27 cellular contexts compared by ENCODE assay signal in the genomic region with DNA sequence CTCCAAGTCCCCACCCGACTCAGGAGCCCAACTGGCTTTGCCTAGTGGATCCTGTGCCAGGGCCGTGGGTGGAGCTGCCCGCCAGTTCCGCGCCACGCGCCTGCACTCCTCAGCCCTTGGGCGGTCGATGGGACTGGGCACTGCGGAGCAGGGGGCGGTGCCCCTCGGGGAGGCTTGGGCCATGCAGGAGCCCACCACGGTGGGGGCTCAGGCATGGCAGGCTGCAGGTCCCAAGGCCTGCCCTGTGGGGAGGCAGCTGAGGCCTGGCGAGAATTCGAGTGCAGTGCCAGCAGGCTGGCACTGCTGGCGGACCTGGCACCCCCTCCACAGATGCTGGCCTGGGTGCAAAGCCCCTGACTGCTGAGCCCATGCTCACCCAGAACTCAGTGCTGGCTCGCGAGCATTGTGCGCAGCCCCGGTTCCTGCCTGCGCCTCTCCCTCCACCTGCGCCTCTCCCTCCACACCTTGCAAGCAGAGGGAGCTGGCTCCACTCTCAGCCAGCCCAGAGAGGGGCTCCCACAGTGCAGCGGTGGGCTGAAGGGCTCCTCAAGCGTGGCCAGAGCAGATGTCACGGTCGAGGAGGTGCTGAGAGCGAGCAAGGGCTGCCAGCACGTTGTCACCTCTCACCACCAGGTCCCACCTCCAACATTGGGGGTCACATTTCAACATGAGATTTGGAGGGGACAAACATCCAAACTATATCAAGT.
"Had no signal": no experiment of that assay in that cellular context is flagged by ENCODE, and none has a peak within 500 bp of the region (broad histone marks: within the 10 kb centered on the region; RNA-seq: fewer than 3 reads in every experiment).

No MANE protein-coding gene starts in this region.

- ATAC-seq: activated naive CD4-positive, alpha-beta T cell treated with anti-CD3 and anti-CD28 coated beads, Interleukin-2, amount 50 U/mL, for 72 hours; activated T-cell treated with anti-CD3 and anti-CD28 coated beads, Interleukin-2, amount 50 U/mL, for 72 hours; effector memory CD8-positive, alpha-beta T cell; gastroesophageal sphincter had no signal

- H3K27ac ChIP-seq: brain microvascular endothelial cell, coronary artery, epithelial cell of prostate, esophagus squamous epithelium, gastroesophageal sphincter had no signal

- H3K27me3 Mint-ChIP-seq: activated CD4-positive, alpha-beta memory T cell treated with anti-CD3 and anti-CD28 coated beads, Interleukin-2, amount 10 ng/mL, durations not matched to agents 7 days and 5 days; activated CD4-positive, alpha-beta T cell treated with anti-CD3 and anti-CD28 coated beads, Interleukin-2, amount 10 ng/mL, durations not matched to agents 7 days and 5 days; activated naive CD4-positive, alpha-beta T cell treated with anti-CD3 and anti-CD28 coated beads, Interleukin-2, amount 10 ng/mL, durations not matched to agents 7 days and 5 days; activated naive CD8-positive, alpha-beta T cell treated with anti-CD3 and anti-CD28 coated beads, Interleukin-2, amount 10 ng/mL, durations not matched to agents 7 days and 5 days; activated T-cell treated with anti-CD3 and anti-CD28 coated beads, Interleukin-2, amount 50 U/mL, for 24 hours; central memory CD8-positive, alpha-beta T cell; dendritic cell treated with granulocyte-macrophage colony-stimulating factor and Interleukin-4, amounts not matched to agents 40 ng/mL and 50 ng/mL, for 4 days; effector memory CD8-positive, alpha-beta T cell had no signal

- H3K36me3 ChIP-seq: brain microvascular endothelial cell had no signal

- H3K27me3 ChIP-seq: brain microvascular endothelial cell, esophagus squamous epithelium, gastroesophageal sphincter had no signal

- DNase-seq: activated CD4-positive, alpha-beta memory T cell treated with anti-CD3 and anti-CD28 coated beads, Interleukin-2, amount 10 ng/mL, durations not matched to agents 7 days and 5 days; activated CD4-positive, alpha-beta T cell treated with anti-CD3 and anti-CD28 coated beads for 1 hour; activated CD4-positive, alpha-beta T cell treated with anti-CD3 and anti-CD28 coated beads for 4 hours; activated CD4-positive, alpha-beta T cell treated with anti-CD3 and anti-CD28 coated beads, Interleukin-2, amount 10 ng/mL, durations not matched to agents 7 days and 5 days; activated CD4-positive, alpha-beta T cell treated with anti-CD3 and anti-CD28 coated beads, Interleukin-2, amount 50 U/mL, for 4 hours; activated CD8-positive, alpha-beta memory T cell treated with anti-CD3 and anti-CD28 coated beads, Interleukin-2, amount 50 U/mL, for 48 hours; activated gamma-delta T cell; activated naive CD4-positive, alpha-beta T cell; activated naive CD4-positive, alpha-beta T cell treated with anti-CD3 and anti-CD28 coated beads, Interleukin-2, amount 10 ng/mL, durations not matched to agents 7 days and 5 days; activated naive CD8-positive, alpha-beta T cell treated with anti-CD3 and anti-CD28 coated beads, Interleukin-2, amount 10 ng/mL, durations not matched to agents 7 days and 5 days; activated T-cell treated with anti-CD3 and anti-CD28 coated beads for 4 hours; activated T-cell treated with anti-CD3 and anti-CD28 coated beads, Interleukin-2, amount 50 U/mL, for 24 hours; activated T-cell treated with anti-CD3 and anti-CD28 coated beads, Interleukin-2, amount 50 U/mL, for 72 hours; amniotic stem cell; anterior cingulate cortex; brain microvascular endothelial cell; effector CD4-positive, alpha-beta T cell; effector memory CD8-positive, alpha-beta T cell; esophagus squamous epithelium; foreskin melanocyte; T-helper 2 cell had no signal

- H3K9me3 Mint-ChIP-seq: activated CD4-positive, alpha-beta memory T cell treated with anti-CD3 and anti-CD28 coated beads, Interleukin-2, amount 10 ng/mL, durations not matched to agents 7 days and 5 days; activated naive CD4-positive, alpha-beta T cell treated with anti-CD3 and anti-CD28 coated beads, Interleukin-2, amount 10 ng/mL, durations not matched to agents 7 days and 5 days; activated T-cell treated with anti-CD3 and anti-CD28 coated beads, Interleukin-2, amount 50 U/mL, for 72 hours; central memory CD8-positive, alpha-beta T cell; effector memory CD8-positive, alpha-beta T cell had no signal

- H3K4me1 Mint-ChIP-seq: activated CD4-positive, alpha-beta T cell treated with anti-CD3 and anti-CD28 coated beads, Interleukin-2, amount 10 ng/mL, durations not matched to agents 7 days and 5 days; activated naive CD4-positive, alpha-beta T cell treated with anti-CD3 and anti-CD28 coated beads, Interleukin-2, amount 10 ng/mL, durations not matched to agents 7 days and 5 days; central memory CD8-positive, alpha-beta T cell had no signal

- H3K9me3 ChIP-seq: esophagus squamous epithelium had no signal

- H3K4me1 ChIP-seq: esophagus squamous epithelium, gastroesophageal sphincter had no signal

- H3K4me3 Mint-ChIP-seq: activated CD4-positive, alpha-beta memory T cell treated with anti-CD3 and anti-CD28 coated beads, Interleukin-2, amount 10 ng/mL, durations not matched to agents 7 days and 5 days; activated CD4-positive, alpha-beta T cell treated with anti-CD3 and anti-CD28 coated beads, Interleukin-2, amount 10 ng/mL, durations not matched to agents 7 days and 5 days; activated naive CD4-positive, alpha-beta T cell treated with anti-CD3 and anti-CD28 coated beads, Interleukin-2, amount 10 ng/mL, durations not matched to agents 7 days and 5 days; activated naive CD8-positive, alpha-beta T cell treated with anti-CD3 and anti-CD28 coated beads, Interleukin-2, amount 10 ng/mL, durations not matched to agents 7 days and 5 days; activated T-cell treated with anti-CD3 and anti-CD28 coated beads, Interleukin-2, amount 50 U/mL, for 24 hours; activated T-cell treated with anti-CD3 and anti-CD28 coated beads, Interleukin-2, amount 50 U/mL, for 72 hours; central memory CD8-positive, alpha-beta T cell; dendritic cell treated with granulocyte-macrophage colony-stimulating factor and Interleukin-4, amounts not matched to agents 40 ng/mL and 50 ng/mL, for 4 days; effector memory CD8-positive, alpha-beta T cell had no signal

- H3K4me3 ChIP-seq: coronary artery, esophagus squamous epithelium, gastroesophageal sphincter had no signal

- H3K27ac Mint-ChIP-seq: activated CD4-positive, alpha-beta memory T cell treated with anti-CD3 and anti-CD28 coated beads, Interleukin-2, amount 10 ng/mL, durations not matched to agents 7 days and 5 days; activated CD4-positive, alpha-beta T cell treated with anti-CD3 and anti-CD28 coated beads, Interleukin-2, amount 10 ng/mL, durations not matched to agents 7 days and 5 days; activated naive CD4-positive, alpha-beta T cell treated with anti-CD3 and anti-CD28 coated beads, Interleukin-2, amount 10 ng/mL, durations not matched to agents 7 days and 5 days; activated naive CD4-positive, alpha-beta T cell treated with anti-CD3 and anti-CD28 coated beads, Interleukin-2, amount 50 U/mL, for 72 hours; activated naive CD8-positive, alpha-beta T cell treated with anti-CD3 and anti-CD28 coated beads, Interleukin-2, amount 10 ng/mL, durations not matched to agents 7 days and 5 days; activated T-cell treated with anti-CD3 and anti-CD28 coated beads, Interleukin-2, amount 50 U/mL, for 24 hours; activated T-cell treated with anti-CD3 and anti-CD28 coated beads, Interleukin-2, amount 50 U/mL, for 72 hours; dendritic cell treated with granulocyte-macrophage colony-stimulating factor and Interleukin-4, amounts not matched to agents 40 ng/mL and 50 ng/mL, for 4 days; effector memory CD8-positive, alpha-beta T cell had no signal
